In the genomic region with DNA sequence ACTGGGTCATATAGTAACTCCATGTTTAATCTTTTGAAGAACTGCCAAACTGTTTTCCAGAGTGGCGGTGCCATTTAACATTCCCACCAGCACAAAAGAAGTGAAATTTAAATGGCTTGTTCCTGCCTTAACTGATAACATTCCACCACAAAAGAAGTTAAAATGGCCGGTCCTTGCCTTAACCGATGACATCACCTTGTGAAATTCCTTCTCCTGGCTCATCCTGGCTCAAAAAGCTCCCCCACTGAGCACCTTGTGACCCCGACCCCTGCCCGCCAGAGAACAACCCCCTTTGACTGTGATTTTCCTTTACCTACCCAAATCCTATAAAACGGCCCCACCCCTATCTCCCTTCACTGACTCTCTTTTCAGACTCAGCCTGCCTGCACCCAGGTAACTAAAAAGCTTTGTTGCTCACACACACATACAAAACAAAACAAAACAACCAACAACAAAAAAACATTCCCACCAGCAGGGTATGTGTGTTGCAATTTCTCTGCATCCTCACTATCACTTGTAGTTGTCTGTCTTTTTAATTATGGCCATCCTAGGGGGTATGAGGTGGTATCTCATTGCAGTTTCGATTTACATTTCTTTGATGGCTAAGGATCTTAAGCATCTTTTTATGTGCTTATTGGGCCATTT, we compare ENCODE assay signal across 1 cellular context.
TF ChIP-seq lines count a peak whose summit lies in the region.

No MANE protein-coding gene starts in this region.

TF ChIP-seq in HEK293, 187 proteins besides CTCF, POLR2A, EP300 and RAD21 (continued from another document):
- TF ChIP-seq, protein P1, sequence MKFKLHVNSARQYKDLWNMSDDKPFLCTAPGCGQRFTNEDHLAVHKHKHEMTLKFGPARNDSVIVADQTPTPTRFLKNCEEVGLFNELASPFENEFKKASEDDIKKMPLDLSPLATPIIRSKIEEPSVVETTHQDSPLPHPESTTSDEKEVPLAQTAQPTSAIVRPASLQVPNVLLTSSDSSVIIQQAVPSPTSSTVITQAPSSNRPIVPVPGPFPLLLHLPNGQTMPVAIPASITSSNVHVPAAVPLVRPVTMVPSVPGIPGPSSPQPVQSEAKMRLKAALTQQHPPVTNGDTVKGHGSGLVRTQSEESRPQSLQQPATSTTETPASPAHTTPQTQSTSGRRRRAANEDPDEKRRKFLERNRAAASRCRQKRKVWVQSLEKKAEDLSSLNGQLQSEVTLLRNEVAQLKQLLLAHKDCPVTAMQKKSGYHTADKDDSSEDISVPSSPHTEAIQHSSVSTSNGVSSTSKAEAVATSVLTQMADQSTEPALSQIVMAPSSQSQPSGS (tag by site-specific recombination; IDR thresholded peaks at IDR 0.05; ENCODE audit: low read depth) = peak; percentile 60
TF ChIP-seq in HEK293: peak in this region for 3.
